ENCODE assay signal across 12 cellular contexts in genomic region chr1:168236836-168237611, GRCh38. TPM values are rescaled to one million over a fixed set of nuclear protein-coding genes. Genes with fewer than 3 reads are reported as not detected.
DNase-seq lines count a peak whose midpoint lies in the region; ATAC-seq and TF ChIP-seq lines count a peak whose summit lies in the region.
"Had no signal": no experiment of that assay in that cellular context is flagged by ENCODE, and none has a peak within 500 bp of the region (broad histone marks: within the 10 kb centered on the region; RNA-seq: fewer than 3 reads in every experiment).

No MANE protein-coding gene starts in this region.

- H3K4me2 ChIP-seq in mesendoderm (ENCODE audit: low read length) = no peak overlapping the region

- no peaks in the 10 kb centered on the region for H3K9me3 Mint-ChIP-seq in CD4-positive, alpha-beta T cell
- H3K9me3 Mint-ChIP-seq in activated naive CD4-positive, alpha-beta T cell treated with anti-CD3 and anti-CD28 coated beads, Interleukin-2, amount 50 U/mL, for 24 hours = no peaks in the 10 kb centered on the region
- H3K9me3 Mint-ChIP-seq in endodermal cell = no peaks in the 10 kb centered on the region
- H3K9me3 Mint-ChIP-seq: IgD-negative memory B cell had no signal

- peaks cover 12% of the 10 kb centered on the region for H3K4me1 ChIP-seq in muscle layer of colon (ENCODE audit: insufficient read depth, low read length)
- H3K4me1 ChIP-seq in endodermal cell (ENCODE audit: control insufficient read depth, insufficient read depth, low read length) = no peaks in the 10 kb centered on the region
- H3K4me1 ChIP-seq in mesendoderm (ENCODE audit: control insufficient read depth, low read depth, low read length) = no peaks in the 10 kb centered on the region

- H3K79me2 ChIP-seq in mesendoderm (ENCODE audit: control insufficient read depth, insufficient read depth, low read length) = no peaks in the 10 kb centered on the region

- no peak overlapping the region for H3K27ac ChIP-seq in CD4-positive, alpha-beta T cell (ENCODE audit: low read depth, low read length)
- H3K27ac ChIP-seq in muscle layer of colon (ENCODE audit: low read depth, low read length) (peak overlapping the region; percentile 8), endodermal cell (ENCODE audit: low read depth, low read length) (no peak overlapping the region), mesendoderm (ENCODE audit: low read depth, low read length) (no peak overlapping the region)
- H3K27ac ChIP-seq: ovary had no signal

- no peak overlapping the region for H2AK5ac ChIP-seq in mesendoderm (ENCODE audit: low read length)

- peak overlapping the region; percentile 58 for H3K27ac Mint-ChIP-seq in CD4-positive, alpha-beta T cell
- H3K27ac Mint-ChIP-seq in activated naive CD4-positive, alpha-beta T cell treated with anti-CD3 and anti-CD28 coated beads, Interleukin-2, amount 50 U/mL, for 24 hours = peak overlapping the region; percentile 76
- H3K27ac Mint-ChIP-seq in endodermal cell = no peak overlapping the region

- no peak for ATAC-seq in CD4-positive, alpha-beta T cell (ENCODE audit: poor library complexity)
- peak; percentile 65 for ATAC-seq in HG02852 (IDR thresholded peaks at IDR 0.05; ENCODE audit: unreplicated experiment)

- H3K9me3 ChIP-seq in CD4-positive, alpha-beta T cell (ENCODE audit: control insufficient read depth, low read length) = no peaks in the 10 kb centered on the region
- no peaks in the 10 kb centered on the region for H3K9me3 ChIP-seq in muscle layer of colon (ENCODE audit: low read length)
- H3K9me3 ChIP-seq in endodermal cell (ENCODE audit: control insufficient read depth, low read length) = no peaks in the 10 kb centered on the region
- H3K9me3 ChIP-seq: ovary had no signal

- no peak overlapping the region for H2BK120ac ChIP-seq in mesendoderm (ENCODE audit: low read depth, low read length)

- no peak overlapping the region for H2BK5ac ChIP-seq in mesendoderm (ENCODE audit: low read length)

- H3K18ac ChIP-seq in mesendoderm (ENCODE audit: low read length) = no peak overlapping the region

- no peak overlapping the region for H3K4me3 Mint-ChIP-seq in CD4-positive, alpha-beta T cell
- peak overlapping the region; percentile 5 for H3K4me3 Mint-ChIP-seq in activated naive CD4-positive, alpha-beta T cell treated with anti-CD3 and anti-CD28 coated beads, Interleukin-2, amount 50 U/mL, for 24 hours
- H3K4me3 Mint-ChIP-seq in endodermal cell = no peak overlapping the region
- H3K4me3 Mint-ChIP-seq: IgD-negative memory B cell had no signal

- no peak overlapping the region for H3K4me3 ChIP-seq in muscle layer of colon (ENCODE audit: low read depth in 1 of 2, low read length in 2 of 2)
- no peak overlapping the region for H3K4me3 ChIP-seq in endodermal cell (ENCODE audit: low read length)
- no peak overlapping the region for H3K4me3 ChIP-seq in mesendoderm (ENCODE audit: low read length)
- H3K4me3 ChIP-seq: lung, ovary had no signal

- intact Hi-C loops in CD4-positive, alpha-beta T cell (cut with DNase I, micrococcal nuclease) = loop anchor here in 1 of 2 experiments (10.0 kb wide), 1 partner anchor 128 kb away; no protein-coding TSS in a partner anchor

- POLR2A ChIA-PET in CD4-positive, alpha-beta T cell (lab: Charles Lee) = interaction anchor here (3.3 kb wide), 1 partner anchor 10 kb away, joined by 10 read pairs; the partner anchor contains the start of gene SFT2D2

- no peak overlapping the region for H4K5ac ChIP-seq in mesendoderm (ENCODE audit: low read length)

- peaks cover 96% of the 10 kb centered on the region for H3K36me3 Mint-ChIP-seq in CD4-positive, alpha-beta T cell (ENCODE audit: low read depth)
- peaks cover 35% of the 10 kb centered on the region for H3K36me3 Mint-ChIP-seq in activated naive CD4-positive, alpha-beta T cell treated with anti-CD3 and anti-CD28 coated beads, Interleukin-2, amount 50 U/mL, for 24 hours
- H3K36me3 Mint-ChIP-seq in endodermal cell (ENCODE audit: low read depth) = peaks cover 71% of the 10 kb centered on the region

- no peaks in the 10 kb centered on the region for H3K79me1 ChIP-seq in mesendoderm (ENCODE audit: low read length)

- H3K4me1 Mint-ChIP-seq in CD4-positive, alpha-beta T cell (ENCODE audit: low read depth) = peaks cover 46% of the 10 kb centered on the region
- H3K4me1 Mint-ChIP-seq in activated naive CD4-positive, alpha-beta T cell treated with anti-CD3 and anti-CD28 coated beads, Interleukin-2, amount 50 U/mL, for 24 hours = peaks cover 52% of the 10 kb centered on the region
- H3K4me1 Mint-ChIP-seq in endodermal cell = peaks cover 4% of the 10 kb centered on the region

- H3K27me3 ChIP-seq in CD4-positive, alpha-beta T cell (ENCODE audit: control insufficient read depth, insufficient read depth, low read length) = no peaks in the 10 kb centered on the region
- H3K27me3 ChIP-seq in muscle layer of colon (ENCODE audit: control insufficient read depth in 1 of 2, insufficient read depth in 2 of 2, low read length in 2 of 2) (no peaks in the 10 kb centered on the region), endodermal cell (ENCODE audit: control insufficient read depth, insufficient read depth, low read length, poor library complexity, severe bottlenecking) (no peaks in the 10 kb centered on the region), mesendoderm (ENCODE audit: insufficient read depth, low read length, poor library complexity) (no peaks in the 10 kb centered on the region)
- H3K27me3 ChIP-seq: ovary had no signal

- WGBS in endodermal cell (ENCODE audit: insufficient coverage in 1 of 2, insufficient read length in 1 of 2), 2 experiments = 93 to 94% methylated on average over 7 of the region's 7 CpGs
- WGBS in mesendoderm (ENCODE audit: extremely low coverage, insufficient coverage, low lambda C conversion rate) = no CpG with 5 or more reads among the region's 7 CpGs

- H3K36me3 ChIP-seq in muscle layer of colon (ENCODE audit: insufficient read depth, low read length) (peaks cover 58% of the 10 kb centered on the region), endodermal cell (ENCODE audit: control insufficient read depth, insufficient read depth, low read length) (peaks cover 82% of the 10 kb centered on the region), mesendoderm (ENCODE audit: control insufficient read depth, insufficient read depth, low read length) (no peaks in the 10 kb centered on the region)
- H3K36me3 ChIP-seq: ovary had no signal

- no peak overlapping the region for H2BK15ac ChIP-seq in mesendoderm (replicated peaks; ENCODE audit: low read depth)

- no peak overlapping the region for H3K4ac ChIP-seq in mesendoderm (ENCODE audit: low read depth, low read length)

- H3K56ac ChIP-seq in mesendoderm (ENCODE audit: low read length) = no peak overlapping the region

- CTCF ChIA-PET in CD4-positive, alpha-beta T cell (lab: Charles Lee) = no interaction called here

- H3K23ac ChIP-seq in mesendoderm (ENCODE audit: low read length) = no peak overlapping the region

- no peak for TF ChIP-seq CTCF in CD4-positive, alpha-beta T cell (IDR thresholded peaks at IDR 0.05)
- no peak for TF ChIP-seq CTCF in endodermal cell (conservative IDR thresholded peaks at IDR 0.05)

- no peaks in the 10 kb centered on the region for H3K27me3 Mint-ChIP-seq in CD4-positive, alpha-beta T cell
- no peaks in the 10 kb centered on the region for H3K27me3 Mint-ChIP-seq in activated naive CD4-positive, alpha-beta T cell treated with anti-CD3 and anti-CD28 coated beads, Interleukin-2, amount 50 U/mL, for 24 hours
- no peaks in the 10 kb centered on the region for H3K27me3 Mint-ChIP-seq in endodermal cell (ENCODE audit: insufficient read depth)
- H3K27me3 Mint-ChIP-seq: IgD-negative memory B cell had no signal

- DNase-seq in CD4-positive, alpha-beta T cell = no peak
- no peak for DNase-seq in DMS53 treated with DMSO at 0.1 percent for 48 hours (lab: John Stamatoyannopoulos, UW; ENCODE audit: unreplicated experiment)
- DNase-seq in endodermal cell = no peak
- no peak for DNase-seq in SW 1271 (lab: John Stamatoyannopoulos, UW)
- no peak for DNase-seq in mesendoderm
- DNase-seq: NCI-H187 treated with DMSO at 0.1 percent for 48 hours, ovary had no signal

- no peak overlapping the region for H3K9ac ChIP-seq in muscle layer of colon (ENCODE audit: low read length)
- H3K9ac ChIP-seq in endodermal cell (ENCODE audit: extremely low read depth, low read length, poor library complexity, severe bottlenecking) = no peak overlapping the region
- no peak overlapping the region for H3K9ac ChIP-seq in mesendoderm (ENCODE audit: low read length)

- H4K8ac ChIP-seq in mesendoderm (ENCODE audit: low read depth, low read length) = no peak overlapping the region

RNA-seq across cellular contexts. Expression of gene SFT2D2, which starts 11.2 kb away (rescaled TPM):
- total RNA-seq in CD4-positive, alpha-beta T cell = 10 to 100 TPM; 47.0 to 51.7 TPM
- 10 to 100 TPM; 32.5 to 34.3 TPM for total RNA-seq in endodermal cell
- polyA plus RNA-seq in endodermal cell (2013, experiment 1 of 2) = 11.8 TPM
- 12.3 TPM for polyA plus RNA-seq in endodermal cell (2013, experiment 2 of 2)
- 6.1 TPM for polyA plus RNA-seq in mesendoderm (2013, experiment 1 of 2)
- 5.5 TPM for polyA plus RNA-seq in mesendoderm (2013, experiment 2 of 2)

RNA-seq across cellular contexts. Expression of gene TBX19, which starts 43.7 kb away (rescaled TPM):
- total RNA-seq in CD4-positive, alpha-beta T cell = 1 to 10 TPM; 1.6 to 1.8 TPM
- total RNA-seq in endodermal cell = 1 to 10 TPM; 2.2 to 2.5 TPM
- 2.8 TPM for polyA plus RNA-seq in endodermal cell (2013, experiment 1 of 2)
- 3.1 TPM for polyA plus RNA-seq in endodermal cell (2013, experiment 2 of 2)
- 0.35 TPM for polyA plus RNA-seq in mesendoderm (2013, experiment 1 of 2)
- 0.34 TPM for polyA plus RNA-seq in mesendoderm (2013, experiment 2 of 2)

RNA-seq across cellular contexts. Expression of gene TIPRL, which starts 58.3 kb away (rescaled TPM):
- 10 to 100 TPM; 15.8 to 16.4 TPM for total RNA-seq in CD4-positive, alpha-beta T cell
- total RNA-seq in endodermal cell = 10 to 100 TPM; 29.3 to 30.9 TPM
- polyA plus RNA-seq in endodermal cell (2013, experiment 1 of 2) = 32.4 TPM
- polyA plus RNA-seq in endodermal cell (2013, experiment 2 of 2) = 34.6 TPM
- 23.8 TPM for polyA plus RNA-seq in mesendoderm (2013, experiment 1 of 2)
- 22.5 TPM for polyA plus RNA-seq in mesendoderm (2013, experiment 2 of 2)
